Comparison of ENCODE assay signal across 8 cellular contexts in the genomic region with DNA sequence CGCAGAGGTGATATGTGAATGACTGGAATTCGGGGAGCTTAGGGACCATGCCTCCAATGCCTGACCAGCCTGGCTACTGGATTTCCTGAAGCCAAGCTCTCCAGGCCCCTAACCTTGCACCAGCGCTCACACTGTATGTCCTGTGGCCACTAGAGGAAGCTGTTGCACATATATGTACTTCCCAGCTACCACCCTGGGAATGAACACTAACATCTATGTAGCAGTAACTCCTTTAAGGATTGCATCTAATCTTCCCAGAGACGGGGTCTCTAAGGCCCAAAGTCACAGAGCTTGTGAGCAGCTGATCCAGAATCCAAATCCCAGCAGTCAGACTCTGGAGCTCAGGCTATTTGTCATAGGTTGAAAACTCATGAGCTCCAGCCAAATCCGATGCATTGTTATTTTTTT. TPM values are rescaled to one million over a fixed set of nuclear protein-coding genes. Genes with fewer than 3 reads are reported as not detected.
DNase-seq lines count a peak whose midpoint lies in the region.

No MANE protein-coding gene starts in this region.

- no peaks in the 10 kb centered on the region for H3K36me3 Mint-ChIP-seq in activated naive CD4-positive, alpha-beta T cell treated with anti-CD3 and anti-CD28 coated beads for 36 hours (ENCODE audit: low read depth)
- H3K36me3 Mint-ChIP-seq in activated naive CD4-positive, alpha-beta T cell treated with anti-CD3 and anti-CD28 coated beads, Interleukin-2, amount 10 ng/mL, durations not matched to agents 7 days and 5 days = no peaks in the 10 kb centered on the region

- intact Hi-C loops in activated naive CD4-positive, alpha-beta T cell treated with anti-CD3 and anti-CD28 coated beads for 36 hours (cut with micrococcal nuclease) = no loop called here

- H3K27ac Mint-ChIP-seq in activated naive CD4-positive, alpha-beta T cell treated with anti-CD3 and anti-CD28 coated beads for 36 hours = no peak overlapping the region
- no peak overlapping the region for H3K27ac Mint-ChIP-seq in activated naive CD4-positive, alpha-beta T cell treated with anti-CD3 and anti-CD28 coated beads, Interleukin-2, amount 10 ng/mL, durations not matched to agents 7 days and 5 days

- H3K4me3 Mint-ChIP-seq in activated naive CD4-positive, alpha-beta T cell treated with anti-CD3 and anti-CD28 coated beads for 36 hours = no peak overlapping the region
- H3K4me3 Mint-ChIP-seq in activated naive CD4-positive, alpha-beta T cell treated with anti-CD3 and anti-CD28 coated beads, Interleukin-2, amount 10 ng/mL, durations not matched to agents 7 days and 5 days = no peak overlapping the region

- DNase-seq in activated naive CD4-positive, alpha-beta T cell treated with anti-CD3 and anti-CD28 coated beads for 36 hours = peak; percentile 28
- no peak for DNase-seq in activated naive CD4-positive, alpha-beta T cell treated with anti-CD3 and anti-CD28 coated beads, Interleukin-2, amount 10 ng/mL, durations not matched to agents 7 days and 5 days
- DNase-seq in NCI-H1092 (lab: John Stamatoyannopoulos, UW) (peak; percentile 45), SW 1271 (lab: John Stamatoyannopoulos, UW) (peak; percentile 79 to 84), globus pallidus (ENCODE audit: low spot score) (peak; percentile 91), retina (peak; percentile 34), T-helper 9 cell (no peak), NCI-H187 treated with DMSO at 0.1 percent for 48 hours (lab: John Stamatoyannopoulos, UW) (no peak)

- H3K9me3 Mint-ChIP-seq in activated naive CD4-positive, alpha-beta T cell treated with anti-CD3 and anti-CD28 coated beads for 36 hours = no peaks in the 10 kb centered on the region
- no peaks in the 10 kb centered on the region for H3K9me3 Mint-ChIP-seq in activated naive CD4-positive, alpha-beta T cell treated with anti-CD3 and anti-CD28 coated beads, Interleukin-2, amount 10 ng/mL, durations not matched to agents 7 days and 5 days

- no peaks in the 10 kb centered on the region for H3K4me1 Mint-ChIP-seq in activated naive CD4-positive, alpha-beta T cell treated with anti-CD3 and anti-CD28 coated beads for 36 hours (ENCODE audit: low read depth)
- H3K4me1 Mint-ChIP-seq in activated naive CD4-positive, alpha-beta T cell treated with anti-CD3 and anti-CD28 coated beads, Interleukin-2, amount 10 ng/mL, durations not matched to agents 7 days and 5 days = peaks cover 2% of the 10 kb centered on the region

- H3K27me3 Mint-ChIP-seq in activated naive CD4-positive, alpha-beta T cell treated with anti-CD3 and anti-CD28 coated beads for 36 hours (ENCODE audit: low read depth) = peaks cover 13% of the 10 kb centered on the region
- H3K27me3 Mint-ChIP-seq in activated naive CD4-positive, alpha-beta T cell treated with anti-CD3 and anti-CD28 coated beads, Interleukin-2, amount 10 ng/mL, durations not matched to agents 7 days and 5 days = peaks cover 35% of the 10 kb centered on the region

- CTCF ChIA-PET in activated naive CD4-positive, alpha-beta T cell treated with anti-CD3 and anti-CD28 coated beads for 36 hours (lab: Charles Lee) = interaction anchor here (0.8 to 1.3 kb wide), 5 partner anchors 25 to 100 kb away, joined by 3 to 7 read pairs (median 4); no protein-coding TSS in a partner anchor
- CTCF ChIA-PET in activated naive CD4-positive, alpha-beta T cell treated with anti-CD3 and anti-CD28 coated beads, Interleukin-2, amount 10 ng/mL, durations not matched to agents 7 days and 5 days (lab: Charles Lee) = interaction anchor here (0.6 to 0.9 kb wide), 2 partner anchors 28 to 31 kb away, joined by 3 read pairs; no protein-coding TSS in a partner anchor

RNA-seq across cellular contexts. Expression of gene BPIFB1, which starts 20.4 kb away (rescaled TPM):
- not detected for total RNA-seq in activated naive CD4-positive, alpha-beta T cell treated with anti-CD3 and anti-CD28 coated beads for 36 hours

RNA-seq across cellular contexts. Expression of gene BPIFA1, which starts 26.9 kb away (rescaled TPM):
- total RNA-seq in activated naive CD4-positive, alpha-beta T cell treated with anti-CD3 and anti-CD28 coated beads for 36 hours = not detected

RNA-seq across cellular contexts. Expression of gene BPIFA3, which starts 45.5 kb away (rescaled TPM):
- total RNA-seq in activated naive CD4-positive, alpha-beta T cell treated with anti-CD3 and anti-CD28 coated beads for 36 hours = not detected

Comparison
In these comparisons a context has a peak if more than half of its experiments do, and no peak if none do; other contexts are left out.
1. DNase-seq: peak in activated naive CD4-positive, alpha-beta T cell treated with anti-CD3 and anti-CD28 coated beads for 36 hours (single experiment), NCI-H1092 (single experiment), SW 1271 (2 of 2), globus pallidus (single experiment) and retina (single experiment); none in activated naive CD4-positive, alpha-beta T cell treated with anti-CD3 and anti-CD28 coated beads, Interleukin-2, amount 10 ng/mL, durations not matched to agents 7 days and 5 days (single experiment), T-helper 9 cell (single experiment) and NCI-H187 treated with DMSO at 0.1 percent for 48 hours (single experiment).